22 cellular contexts compared by ENCODE assay signal in genomic region chr6:65505736-65506135, GRCh38.
"Had no signal": no experiment of that assay in that cellular context is flagged by ENCODE, and none has a peak within 500 bp of the region (broad histone marks: within the 10 kb centered on the region; RNA-seq: fewer than 3 reads in every experiment).

No MANE protein-coding gene starts in this region.

- H3K27me3 Mint-ChIP-seq: activated CD4-positive, alpha-beta T cell treated with anti-CD3 and anti-CD28 coated beads, Interleukin-2, amount 10 ng/mL, durations not matched to agents 24 days and 14 days; activated CD8-positive, alpha-beta T cell treated with anti-CD3 and anti-CD28 coated beads for 36 hours; activated T-cell treated with anti-CD3 and anti-CD28 coated beads, Interleukin-2, amount 50 U/mL, for 24 hours; brain; natural killer cell treated with Interleukin-12 subunit alpha and Interleukin-12 subunit beta and Interleukin-15 and Interleukin-18, amount 100 ng/mL, for 72 hours had no signal

- H3K27me3 ChIP-seq: dorsolateral prefrontal cortex, foreskin keratinocyte, neutrophil, pancreas, sigmoid colon, stomach had no signal

- ATAC-seq: activated CD8-positive, alpha-beta T cell treated with anti-CD3 and anti-CD28 coated beads for 36 hours; foreskin keratinocyte; natural killer cell treated with Interleukin-12 subunit alpha and Interleukin-12 subunit beta and Interleukin-15 and Interleukin-18, amount 100 ng/mL, for 72 hours; pancreas; stimulated activated effector memory CD8-positive, alpha-beta T cell treated with anti-CD3 and anti-CD28 coated beads, Interleukin-12 subunit alpha, Interleukin-12 subunit beta, amount 100 ng/mL, for 72 hours had no signal

- H3K27ac Mint-ChIP-seq: activated CD4-positive, alpha-beta T cell treated with anti-CD3 and anti-CD28 coated beads, Interleukin-2, amount 10 ng/mL, durations not matched to agents 24 days and 14 days; activated CD8-positive, alpha-beta T cell treated with anti-CD3 and anti-CD28 coated beads for 36 hours; activated T-cell treated with anti-CD3 and anti-CD28 coated beads, Interleukin-2, amount 50 U/mL, for 24 hours; activated T-helper 2 cell treated with anti-CD3 and anti-CD28 coated beads, Interferon-gamma antibody, Interleukin-2, Interleukin-4, amounts not matched to agents 10 μg/mL and 5 μg/mL and 100 μg/mL, durations not matched to agents 14 hours and 24 hours and 36 hours; brain; natural killer cell treated with Interleukin-12 subunit alpha and Interleukin-12 subunit beta and Interleukin-15 and Interleukin-18, amount 100 ng/mL, for 72 hours; stimulated activated effector memory CD8-positive, alpha-beta T cell treated with anti-CD3 and anti-CD28 coated beads, Interleukin-12 subunit alpha, Interleukin-12 subunit beta, amount 100 ng/mL, for 72 hours had no signal

- DNase-seq: activated CD4-positive, alpha-beta T cell treated with anti-CD3 and anti-CD28 coated beads, Interleukin-2, amount 10 ng/mL, durations not matched to agents 24 days and 14 days; activated CD4-positive, CD25-positive, alpha-beta regulatory T cell; activated CD8-positive, alpha-beta T cell treated with anti-CD3 and anti-CD28 coated beads for 36 hours; activated naive CD4-positive, alpha-beta T cell treated with Interleukin-2 at 50 U/mL for 16 hours; activated T-cell treated with anti-CD3 and anti-CD28 coated beads, Interleukin-2, amount 50 U/mL, for 24 hours; anterior cingulate cortex; central memory CD4-positive, alpha-beta T cell; dorsolateral prefrontal cortex; foreskin keratinocyte; hypothalamus; pancreas; sigmoid colon; stimulated activated CD4-positive, alpha-beta T cell treated with anti-CD3 and anti-CD28 coated beads, Interleukin-4, amount 100 ng/mL, for 24 hours; stomach; trophoblast cell had no signal

- H3K4me1 Mint-ChIP-seq: activated CD4-positive, alpha-beta T cell treated with anti-CD3 and anti-CD28 coated beads, Interleukin-2, amount 10 ng/mL, durations not matched to agents 24 days and 14 days; brain; stimulated activated effector memory CD8-positive, alpha-beta T cell treated with anti-CD3 and anti-CD28 coated beads, Interleukin-12 subunit alpha, Interleukin-12 subunit beta, amount 100 ng/mL, for 72 hours had no signal

- H3K9me3 Mint-ChIP-seq: activated CD4-positive, alpha-beta T cell treated with anti-CD3 and anti-CD28 coated beads, Interleukin-2, amount 10 ng/mL, durations not matched to agents 24 days and 14 days had no signal

- H3K36me3 ChIP-seq: neutrophil, pancreas, sigmoid colon, stomach had no signal

- FAIRE-seq: keratinocyte had no signal

- H3K36me3 Mint-ChIP-seq: brain; stimulated activated effector memory CD8-positive, alpha-beta T cell treated with anti-CD3 and anti-CD28 coated beads, Interleukin-12 subunit alpha, Interleukin-12 subunit beta, amount 100 ng/mL, for 72 hours had no signal

- H3K4me3 ChIP-seq: dorsolateral prefrontal cortex, lung, pancreas, sigmoid colon, stomach had no signal

- H3K4me3 Mint-ChIP-seq: activated CD4-positive, alpha-beta T cell treated with anti-CD3 and anti-CD28 coated beads, Interleukin-2, amount 10 ng/mL, durations not matched to agents 24 days and 14 days; activated CD8-positive, alpha-beta T cell treated with anti-CD3 and anti-CD28 coated beads for 36 hours; activated T-cell treated with anti-CD3 and anti-CD28 coated beads, Interleukin-2, amount 50 U/mL, for 24 hours; brain; natural killer cell treated with Interleukin-12 subunit alpha and Interleukin-12 subunit beta and Interleukin-15 and Interleukin-18, amount 100 ng/mL, for 72 hours; stimulated activated effector memory CD8-positive, alpha-beta T cell treated with anti-CD3 and anti-CD28 coated beads, Interleukin-12 subunit alpha, Interleukin-12 subunit beta, amount 100 ng/mL, for 72 hours had no signal

- H3K4me1 ChIP-seq: foreskin keratinocyte, pancreas, sigmoid colon, stomach had no signal

- H3K9me3 ChIP-seq: neutrophil, pancreas, sigmoid colon, stomach had no signal

- H3K27ac ChIP-seq: dorsolateral prefrontal cortex, foreskin keratinocyte, neutrophil, pancreas, sigmoid colon, stomach had no signal
